32 cellular contexts compared by ENCODE assay signal in genomic region chr16:56897026-56897799, GRCh38. TPM values are rescaled to one million over a fixed set of nuclear protein-coding genes. Genes with fewer than 3 reads are reported as not detected.
DNase-seq lines count a peak whose midpoint lies in the region; ATAC-seq and TF ChIP-seq lines count a peak whose summit lies in the region.
"Had no signal": no experiment of that assay in that cellular context is flagged by ENCODE, and none has a peak within 500 bp of the region (broad histone marks: within the 10 kb centered on the region; RNA-seq: fewer than 3 reads in every experiment).

No MANE protein-coding gene starts in this region.

- peaks cover 27% of the 10 kb centered on the region for H3K4me1 Mint-ChIP-seq in activated naive CD8-positive, alpha-beta T cell treated with anti-CD3 and anti-CD28 coated beads, Interleukin-2, amount 10 ng/mL, durations not matched to agents 7 days and 5 days
- peaks cover 29% of the 10 kb centered on the region for H3K4me1 Mint-ChIP-seq in activated naive CD8-positive, alpha-beta T cell treated with anti-CD3 and anti-CD28 coated beads for 36 hours
- H3K4me1 Mint-ChIP-seq in chondrocyte (ENCODE audit: low read depth): no peaks in the 10 kb centered on the region
- H3K4me1 Mint-ChIP-seq in stimulated activated naive B cell treated with anti-CD40 and anti-IgM and Interleukin-4, amounts not matched to agents 10 μg/mL and 1 μg/mL and 100 μg/mL, for 72 hours: peaks cover 38 to 55% of the 10 kb centered on the region in 2 donors
- peaks cover 16% of the 10 kb centered on the region for H3K4me1 Mint-ChIP-seq in activated T-cell treated with anti-CD3 and anti-CD28 coated beads, Interleukin-2, amount 50 U/mL, for 24 hours (ENCODE audit: low read depth)

- POLR2A ChIA-PET in activated naive CD8-positive, alpha-beta T cell treated with anti-CD3 and anti-CD28 coated beads, Interleukin-2, amount 10 ng/mL, durations not matched to agents 7 days and 5 days (lab: Charles Lee): interaction anchor here (0.5 to 2.5 kb wide), 2 partner anchors 34 to 142 kb away, joined by 3 to 10 read pairs; partner anchors contain the start of gene HERPUD1

- H3K27ac Mint-ChIP-seq in activated naive CD8-positive, alpha-beta T cell treated with anti-CD3 and anti-CD28 coated beads, Interleukin-2, amount 10 ng/mL, durations not matched to agents 7 days and 5 days: peak overlapping the region; percentile 32
- H3K27ac Mint-ChIP-seq in activated naive CD8-positive, alpha-beta T cell treated with anti-CD3 and anti-CD28 coated beads for 36 hours: no peak overlapping the region
- no peak overlapping the region for H3K27ac Mint-ChIP-seq in chondrocyte (ENCODE audit: unreplicated experiment)
- H3K27ac Mint-ChIP-seq in stimulated activated naive B cell treated with anti-CD40 and anti-IgM and Interleukin-4, amounts not matched to agents 10 μg/mL and 1 μg/mL and 100 μg/mL, for 72 hours: peak overlapping the region; percentile 26
- H3K27ac Mint-ChIP-seq in activated T-cell treated with anti-CD3 and anti-CD28 coated beads, Interleukin-2, amount 50 U/mL, for 24 hours: no peak overlapping the region
- H3K27ac Mint-ChIP-seq: activated CD8-positive, alpha-beta T cell treated with anti-CD3 and anti-CD28 coated beads, Interleukin-2, amount 10 ng/mL, durations not matched to agents 7 days and 5 days; activated naive CD4-positive, alpha-beta T cell treated with anti-CD3 and anti-CD28 coated beads, Interleukin-2, amount 50 U/mL, for 24 hours; natural killer cell treated with Interleukin-12 subunit alpha and Interleukin-12 subunit beta and Interleukin-15 and Interleukin-18, amount 100 ng/mL, for 72 hours; stimulated activated effector memory CD8-positive, alpha-beta T cell treated with anti-CD3 and anti-CD28 coated beads, Interleukin-12 subunit alpha, Interleukin-12 subunit beta, amount 100 ng/mL, for 72 hours had no signal

- H3K27ac ChIP-seq in caudate nucleus (ENCODE audit: low read depth, low read length): no peak overlapping the region
- H3K27ac ChIP-seq: gastrocnemius medialis, upper lobe of right lung had no signal

- no peaks in the 10 kb centered on the region for H3K9me3 Mint-ChIP-seq in activated naive CD8-positive, alpha-beta T cell treated with anti-CD3 and anti-CD28 coated beads, Interleukin-2, amount 10 ng/mL, durations not matched to agents 7 days and 5 days
- H3K9me3 Mint-ChIP-seq in activated naive CD8-positive, alpha-beta T cell treated with anti-CD3 and anti-CD28 coated beads for 36 hours: no peaks in the 10 kb centered on the region
- no peaks in the 10 kb centered on the region for H3K9me3 Mint-ChIP-seq in chondrocyte (ENCODE audit: low read depth)
- no peaks in the 10 kb centered on the region for H3K9me3 Mint-ChIP-seq in stimulated activated naive B cell treated with anti-CD40 and anti-IgM and Interleukin-4, amounts not matched to agents 10 μg/mL and 1 μg/mL and 100 μg/mL, for 72 hours
- H3K9me3 Mint-ChIP-seq in activated T-cell treated with anti-CD3 and anti-CD28 coated beads, Interleukin-2, amount 50 U/mL, for 24 hours: no peaks in the 10 kb centered on the region
- H3K9me3 Mint-ChIP-seq: activated naive CD4-positive, alpha-beta T cell treated with anti-CD3 and anti-CD28 coated beads, Interleukin-2, amount 50 U/mL, for 24 hours; natural killer cell treated with Interleukin-12 subunit alpha and Interleukin-12 subunit beta and Interleukin-15 and Interleukin-18, amount 100 ng/mL, for 72 hours; stimulated activated effector memory CD8-positive, alpha-beta T cell treated with anti-CD3 and anti-CD28 coated beads, Interleukin-12 subunit alpha, Interleukin-12 subunit beta, amount 100 ng/mL, for 72 hours had no signal

- DNase-seq in activated naive CD8-positive, alpha-beta T cell treated with anti-CD3 and anti-CD28 coated beads, Interleukin-2, amount 10 ng/mL, durations not matched to agents 7 days and 5 days: no peak
- DNase-seq in activated naive CD8-positive, alpha-beta T cell treated with anti-CD3 and anti-CD28 coated beads for 36 hours: no peak
- DNase-seq in NCI-H510A treated with DMSO at 0.1 percent for 48 hours (lab: John Stamatoyannopoulos, UW): peak; percentile 43
- peak; percentile 30 for DNase-seq in chondrocyte (ENCODE audit: low spot score)
- DNase-seq in stimulated activated naive B cell treated with anti-CD40 and anti-IgM and Interleukin-4, amounts not matched to agents 10 μg/mL and 1 μg/mL and 100 μg/mL, for 72 hours: no peak
- DNase-seq in caudate nucleus (lab: John Stamatoyannopoulos, UW): no peak
- DNase-seq in D341Med (ENCODE audit: low spot score): no peak
- DNase-seq in activated T-cell treated with anti-CD3 and anti-CD28 coated beads, Interleukin-2, amount 50 U/mL, for 24 hours: no peak
- DNase-seq: activated CD8-positive, alpha-beta T cell treated with anti-CD3 and anti-CD28 coated beads, Interleukin-2, amount 10 ng/mL, durations not matched to agents 7 days and 5 days; anterior cingulate cortex; CD4-positive, CD25-positive, alpha-beta regulatory T cell; EL; gastrocnemius medialis; hippocampal formation; NCI-H1092 treated with DMSO at 0.1 percent for 48 hours; NCI-H2029; NCI-H446 treated with DMSO at 0.1 percent for 48 hours; NK-92 treated with Interleukin-12 subunit alpha and Interleukin-12 subunit beta, amount 100 ng/mL, for 24 hours; Right ventricle myocardium superior; upper lobe of right lung had no signal

- no peak for ATAC-seq in activated naive CD8-positive, alpha-beta T cell treated with anti-CD3 and anti-CD28 coated beads, Interleukin-2, amount 10 ng/mL, durations not matched to agents 7 days and 5 days (ENCODE audit: low read depth)
- no peak for ATAC-seq in stimulated activated naive B cell treated with anti-CD40 and anti-IgM and Interleukin-4, amounts not matched to agents 10 μg/mL and 1 μg/mL and 100 μg/mL, for 72 hours (replicated peaks)
- ATAC-seq: activated CD8-positive, alpha-beta T cell treated with anti-CD3 and anti-CD28 coated beads, Interleukin-2, amount 10 ng/mL, durations not matched to agents 7 days and 5 days; gastrocnemius medialis; natural killer cell treated with Interleukin-12 subunit alpha and Interleukin-12 subunit beta and Interleukin-15 and Interleukin-18, amount 100 ng/mL, for 72 hours; stimulated activated effector memory CD8-positive, alpha-beta T cell treated with anti-CD3 and anti-CD28 coated beads, Interleukin-12 subunit alpha, Interleukin-12 subunit beta, amount 100 ng/mL, for 72 hours; upper lobe of right lung had no signal

- peaks cover 24% of the 10 kb centered on the region for H3K27me3 Mint-ChIP-seq in activated naive CD8-positive, alpha-beta T cell treated with anti-CD3 and anti-CD28 coated beads, Interleukin-2, amount 10 ng/mL, durations not matched to agents 7 days and 5 days
- peaks cover 9% of the 10 kb centered on the region for H3K27me3 Mint-ChIP-seq in activated naive CD8-positive, alpha-beta T cell treated with anti-CD3 and anti-CD28 coated beads for 36 hours
- peaks cover 15% of the 10 kb centered on the region for H3K27me3 Mint-ChIP-seq in chondrocyte (ENCODE audit: low read depth)
- no peaks in the 10 kb centered on the region for H3K27me3 Mint-ChIP-seq in stimulated activated naive B cell treated with anti-CD40 and anti-IgM and Interleukin-4, amounts not matched to agents 10 μg/mL and 1 μg/mL and 100 μg/mL, for 72 hours
- peaks cover 4% of the 10 kb centered on the region for H3K27me3 Mint-ChIP-seq in activated T-cell treated with anti-CD3 and anti-CD28 coated beads, Interleukin-2, amount 50 U/mL, for 24 hours
- H3K27me3 Mint-ChIP-seq: activated naive CD4-positive, alpha-beta T cell treated with anti-CD3 and anti-CD28 coated beads, Interleukin-2, amount 50 U/mL, for 24 hours had no signal

- no peak for TF ChIP-seq CTCF in chondrocyte (IDR thresholded peaks at IDR 0.05)

- no peak overlapping the region for H3K4me3 Mint-ChIP-seq in activated naive CD8-positive, alpha-beta T cell treated with anti-CD3 and anti-CD28 coated beads, Interleukin-2, amount 10 ng/mL, durations not matched to agents 7 days and 5 days
- no peak overlapping the region for H3K4me3 Mint-ChIP-seq in activated naive CD8-positive, alpha-beta T cell treated with anti-CD3 and anti-CD28 coated beads for 36 hours
- H3K4me3 Mint-ChIP-seq in chondrocyte (ENCODE audit: unreplicated experiment): no peak overlapping the region
- no peak overlapping the region for H3K4me3 Mint-ChIP-seq in stimulated activated naive B cell treated with anti-CD40 and anti-IgM and Interleukin-4, amounts not matched to agents 10 μg/mL and 1 μg/mL and 100 μg/mL, for 72 hours
- no peak overlapping the region for H3K4me3 Mint-ChIP-seq in activated T-cell treated with anti-CD3 and anti-CD28 coated beads, Interleukin-2, amount 50 U/mL, for 24 hours
- H3K4me3 Mint-ChIP-seq: activated CD8-positive, alpha-beta T cell treated with anti-CD3 and anti-CD28 coated beads, Interleukin-2, amount 10 ng/mL, durations not matched to agents 7 days and 5 days; activated naive CD4-positive, alpha-beta T cell treated with anti-CD3 and anti-CD28 coated beads, Interleukin-2, amount 50 U/mL, for 24 hours; CD4-positive, CD25-positive, alpha-beta regulatory T cell; natural killer cell treated with Interleukin-12 subunit alpha and Interleukin-12 subunit beta and Interleukin-15 and Interleukin-18, amount 100 ng/mL, for 72 hours; stimulated activated effector memory CD8-positive, alpha-beta T cell treated with anti-CD3 and anti-CD28 coated beads, Interleukin-12 subunit alpha, Interleukin-12 subunit beta, amount 100 ng/mL, for 72 hours had no signal

- H3K36me3 Mint-ChIP-seq in activated naive CD8-positive, alpha-beta T cell treated with anti-CD3 and anti-CD28 coated beads, Interleukin-2, amount 10 ng/mL, durations not matched to agents 7 days and 5 days: no peaks in the 10 kb centered on the region
- H3K36me3 Mint-ChIP-seq in activated naive CD8-positive, alpha-beta T cell treated with anti-CD3 and anti-CD28 coated beads for 36 hours: no peaks in the 10 kb centered on the region
- no peaks in the 10 kb centered on the region for H3K36me3 Mint-ChIP-seq in chondrocyte (ENCODE audit: low read depth)
- H3K36me3 Mint-ChIP-seq in stimulated activated naive B cell treated with anti-CD40 and anti-IgM and Interleukin-4, amounts not matched to agents 10 μg/mL and 1 μg/mL and 100 μg/mL, for 72 hours: peaks cover 9 to 14% of the 10 kb centered on the region in 2 donors
- H3K36me3 Mint-ChIP-seq in activated T-cell treated with anti-CD3 and anti-CD28 coated beads, Interleukin-2, amount 50 U/mL, for 24 hours (ENCODE audit: low read depth): no peaks in the 10 kb centered on the region
- H3K36me3 Mint-ChIP-seq: activated naive CD4-positive, alpha-beta T cell treated with anti-CD3 and anti-CD28 coated beads, Interleukin-2, amount 50 U/mL, for 24 hours; CD4-positive, CD25-positive, alpha-beta regulatory T cell; natural killer cell treated with Interleukin-12 subunit alpha and Interleukin-12 subunit beta and Interleukin-15 and Interleukin-18, amount 100 ng/mL, for 72 hours had no signal

RNA-seq across cellular contexts. Expression of gene SLC12A3, which starts 32.2 kb away (rescaled TPM):
- total RNA-seq in activated naive CD8-positive, alpha-beta T cell treated with anti-CD3 and anti-CD28 coated beads, Interleukin-2, amount 10 ng/mL, durations not matched to agents 7 days and 5 days: not detected
- under 1 TPM in 1 of 2 experiments, not detected in 1; 0.04 TPM for total RNA-seq in activated naive CD8-positive, alpha-beta T cell treated with anti-CD3 and anti-CD28 coated beads for 36 hours
- total RNA-seq in chondrocyte: not detected in 3 replicates
- total RNA-seq: activated CD8-positive, alpha-beta T cell treated with anti-CD3 and anti-CD28 coated beads, Interleukin-2, amount 10 ng/mL, durations not matched to agents 7 days and 5 days; bronchial epithelial cell; CD4-positive, CD25-positive, alpha-beta regulatory T cell; endothelial cell of umbilical vein; fibroblast of lung; gastrocnemius medialis; H4; HT1080; lung; natural killer cell treated with Interleukin-12 subunit alpha and Interleukin-12 subunit beta and Interleukin-15 and Interleukin-18, amount 100 ng/mL, for 72 hours; osteocyte; Right ventricle myocardium superior; T-helper 2 cell treated with Interferon-gamma antibody and Interleukin-4, amounts not matched to agents 100 ng/mL and 5 ng/mL, for 36 hours; temporal lobe; upper lobe of right lung had no signal

RNA-seq across cellular contexts. Expression of gene HERPUD1, which starts 34.7 kb away (rescaled TPM):
- total RNA-seq in activated naive CD8-positive, alpha-beta T cell treated with anti-CD3 and anti-CD28 coated beads, Interleukin-2, amount 10 ng/mL, durations not matched to agents 7 days and 5 days: 100 to 1,000 TPM; 134 to 157 TPM
- 100 to 1,000 TPM; 143 to 149 TPM for total RNA-seq in activated naive CD8-positive, alpha-beta T cell treated with anti-CD3 and anti-CD28 coated beads for 36 hours
- total RNA-seq in chondrocyte: 146 to 236 TPM (median 223 TPM) in 3 replicates

Comparison
In these comparisons a context has a peak if more than half of its experiments do, and no peak if none do; other contexts are left out.
1. H3K27ac Mint-ChIP-seq: peak in activated naive CD8-positive, alpha-beta T cell treated with anti-CD3 and anti-CD28 coated beads, Interleukin-2, amount 10 ng/mL, durations not matched to agents 7 days and 5 days (single experiment) and stimulated activated naive B cell treated with anti-CD40 and anti-IgM and Interleukin-4, amounts not matched to agents 10 μg/mL and 1 μg/mL and 100 μg/mL, for 72 hours (single experiment); none in activated naive CD8-positive, alpha-beta T cell treated with anti-CD3 and anti-CD28 coated beads for 36 hours (single experiment), chondrocyte (single experiment) and activated T-cell treated with anti-CD3 and anti-CD28 coated beads, Interleukin-2, amount 50 U/mL, for 24 hours (single experiment).
2. DNase-seq: peak in NCI-H510A treated with DMSO at 0.1 percent for 48 hours (single experiment) and chondrocyte (single experiment); none in activated naive CD8-positive, alpha-beta T cell treated with anti-CD3 and anti-CD28 coated beads, Interleukin-2, amount 10 ng/mL, durations not matched to agents 7 days and 5 days (single experiment), activated naive CD8-positive, alpha-beta T cell treated with anti-CD3 and anti-CD28 coated beads for 36 hours (single experiment), stimulated activated naive B cell treated with anti-CD40 and anti-IgM and Interleukin-4, amounts not matched to agents 10 μg/mL and 1 μg/mL and 100 μg/mL, for 72 hours (single experiment), caudate nucleus (0 of 61), D341Med (single experiment) and activated T-cell treated with anti-CD3 and anti-CD28 coated beads, Interleukin-2, amount 50 U/mL, for 24 hours (single experiment).